ENCODE assay signal across 24 cellular contexts in genomic region chr17:36829676-36830075, GRCh38.
A peak's percentile ranks its signal among the peaks of the same experiment; 100 is the strongest.
DNase-seq lines count a peak whose midpoint lies in the region; ATAC-seq and TF ChIP-seq lines count a peak whose summit lies in the region.
"Had no signal": no experiment of that assay in that cellular context is flagged by ENCODE, and none has a peak within 500 bp of the region (broad histone marks: within the 10 kb centered on the region; RNA-seq: fewer than 3 reads in every experiment).

No MANE protein-coding gene starts in this region.

- H3K9me1 ChIP-seq in IMR-90 (ENCODE audit: insufficient read depth, low read length), result no peaks in the 10 kb centered on the region

- H3K18ac ChIP-seq in IMR-90 (ENCODE audit: low read depth, low read length), result no peak overlapping the region

- H3K56ac ChIP-seq in IMR-90 (ENCODE audit: extremely low read depth, insufficient read depth, low read length), result no peak overlapping the region

- no peak for ATAC-seq in IMR-90 (ENCODE audit: low read depth)
- ATAC-seq in HG02588 (IDR thresholded peaks at IDR 0.05; ENCODE audit: unreplicated experiment), result no peak
- ATAC-seq: A549 had no signal

- BruUV-seq in IMR-90 (replicated peaks; lab: Mats Ljungman, UMichigan), result no TSS peak

- no peak overlapping the region for H2AK5ac ChIP-seq in IMR-90 (ENCODE audit: low read depth, low read length)

- H3K4me1 ChIP-seq in IMR-90 (ENCODE audit: control insufficient read depth, insufficient read depth, low read length) (no peaks in the 10 kb centered on the region), adrenal gland (replicated peaks in 1 of 2) (no peaks in the 10 kb centered on the region)
- H3K4me1 ChIP-seq: A549; BE2C; BLaER1 treated with 17β-estradiol and CSF1 and Interleukin-3, amounts not matched to agents 10 nM and 100 nM had no signal

- TF ChIP-seq CTCF in IMR-90 (conservative IDR thresholded peaks at IDR 0.05; ENCODE audit: low read depth, low read length) (no peak), epithelial cell of proximal tubule (conservative IDR thresholded peaks at IDR 0.05; ENCODE audit: low read depth, low read length) (no peak), adrenal gland (IDR thresholded peaks at IDR 0.05) (no peak), chondrocyte (IDR thresholded peaks at IDR 0.05) (no peak)

- intact Hi-C loops in IMR-90 (cut with micrococcal nuclease), result no loop called here
- intact Hi-C loops in adrenal gland (cut with DNase I), result no loop called here

- no peak overlapping the region for H4K8ac ChIP-seq in IMR-90 (ENCODE audit: low read depth in 2 of 2, low read length in 2 of 2)

- H3K27ac ChIP-seq in IMR-90 (ENCODE audit: insufficient read depth, low read length) (no peak overlapping the region), adrenal gland (no peak overlapping the region)
- H3K27ac ChIP-seq: A549; BLaER1 treated with 17β-estradiol and CSF1 and Interleukin-3, amounts not matched to agents 10 nM and 100 nM had no signal

- H3K4me1 Mint-ChIP-seq in chondrocyte (ENCODE audit: low read depth), result no peaks in the 10 kb centered on the region
- H3K4me1 Mint-ChIP-seq: CD14-positive monocyte; CD8-positive, alpha-beta memory T cell had no signal

- H3K14ac ChIP-seq in IMR-90 (replicated peaks; ENCODE audit: low read depth, low read length), result no peak overlapping the region

- H3K79me1 ChIP-seq in IMR-90 (ENCODE audit: low read depth in 1 of 2, low read length in 2 of 2), result no peaks in the 10 kb centered on the region

- no peak for TF ChIP-seq RAD21 in IMR-90 (IDR thresholded peaks at IDR 0.05; ENCODE audit: low read length)

- H3K27me3 Mint-ChIP-seq in chondrocyte (ENCODE audit: low read depth), result peaks cover 30% of the 10 kb centered on the region

- CTCF ChIA-PET in IMR-90 (lab: Yijun Ruan, JAX), result no interaction called here

- in situ Hi-C loops in Caki2 (cut with HindIII; ENCODE audit: low pct_unique_long_range_greater_than_20kb, low sequenced_read_pairs) (no loop called here), IMR-90 (cut with MboI; ENCODE audit: low sequenced_read_pairs) (no loop called here)

- WGBS in IMR-90 (ENCODE audit: extremely low coverage in 2 of 2, insufficient read length in 1 of 2), 2 experiments, result no CpG with 5 or more reads among the region's 5 CpGs
- WGBS in adrenal gland, 4 donors, result 71 to 82% (median 79%) methylated on average over 5 of the region's 5 CpGs

- H2AFZ ChIP-seq in IMR-90 (replicated peaks; ENCODE audit: low read length, poor library complexity), result no peak overlapping the region

- TF ChIP-seq POLR2A in IMR-90 (IDR thresholded peaks at IDR 0.05; ENCODE audit: low read depth, low read length), result no peak
- no peak for TF ChIP-seq POLR2A in adrenal gland (IDR thresholded peaks at IDR 0.05)

- DNase-seq in Caki2 (ENCODE audit: low read depth) (peak; percentile 28), IMR-90 (no peak), epithelial cell of proximal tubule (ENCODE audit: low read depth) (peak; percentile 77), mucosa of gallbladder (ENCODE audit: low spot score) (peak; percentile 27), adrenal gland (no peak), chondrocyte (ENCODE audit: low spot score) (no peak), SKM-1 treated with dmso at 0.1 percent for 144 hours (lab: John Stamatoyannopoulos, UW; ENCODE audit: unreplicated experiment) (no peak)
- DNase-seq: 8988T; ACHN; AML-193; BE2C; Calu3; CD4-positive, alpha-beta T cell; CD8-positive, alpha-beta memory T cell; DMS53; DMS79 treated with DMSO at 0.1 percent for 48 hours; GF-D8; GOT3; H7; HCEC 1CT had no signal

- H2AK9ac ChIP-seq in IMR-90 (replicated peaks; ENCODE audit: low read depth, low read length, poor library complexity), result peak overlapping the region; percentile 10

- POLR2A ChIA-PET in IMR-90 (lab: Charles Lee; ENCODE audit: unreplicated experiment), result no interaction called here

- no peak overlapping the region for H4K5ac ChIP-seq in IMR-90 (ENCODE audit: low read depth, low read length)

- no peak overlapping the region for H3K4me2 ChIP-seq in IMR-90 (ENCODE audit: low read depth, low read length)
- H3K4me2 ChIP-seq: A549; BLaER1 treated with 17β-estradiol and CSF1 and Interleukin-3, amounts not matched to agents 10 nM and 100 nM had no signal

- no peak overlapping the region for H2BK20ac ChIP-seq in IMR-90 (ENCODE audit: low read depth, low read length)

- H4K91ac ChIP-seq in IMR-90 (ENCODE audit: insufficient read depth, low read depth, low read length), result no peak overlapping the region

- H3K23ac ChIP-seq in IMR-90 (ENCODE audit: low read depth, low read length), result no peak overlapping the region

- dilution Hi-C loops in IMR-90 (cut with HindIII; ENCODE audit: low sequenced_read_pairs, unreplicated experiment), result no loop called here

- no peak overlapping the region for H3K4me3 ChIP-seq in IMR-90 (ENCODE audit: insufficient read depth, low read depth, low read length)
- H3K4me3 ChIP-seq in epithelial cell of proximal tubule (ENCODE audit: low read depth, low read length), result no peak overlapping the region
- no peak overlapping the region for H3K4me3 ChIP-seq in adrenal gland
- H3K4me3 ChIP-seq: A549; BLaER1 treated with 17β-estradiol and CSF1 and Interleukin-3, amounts not matched to agents 10 nM and 100 nM had no signal

- H3K9me3 ChIP-seq in IMR-90 (ENCODE audit: control insufficient read depth, insufficient read depth, low read length), result no peaks in the 10 kb centered on the region
- no peaks in the 10 kb centered on the region for H3K9me3 ChIP-seq in adrenal gland (replicated peaks in 1 of 3)
- H3K9me3 ChIP-seq: A549; BE2C; BLaER1 treated with 17β-estradiol and CSF1 and Interleukin-3, amounts not matched to agents 10 nM and 100 nM had no signal

- no peaks in the 10 kb centered on the region for H4K20me1 ChIP-seq in IMR-90 (ENCODE audit: insufficient read depth, low read length)
- H4K20me1 ChIP-seq: BLaER1 treated with 17β-estradiol and CSF1 and Interleukin-3, amounts not matched to agents 10 nM and 100 nM had no signal

- no peaks in the 10 kb centered on the region for H3K9me3 Mint-ChIP-seq in chondrocyte (ENCODE audit: low read depth)
- H3K9me3 Mint-ChIP-seq: CD4-positive, alpha-beta T cell; CD8-positive, alpha-beta memory T cell had no signal

- H3K27me3 ChIP-seq in IMR-90 (ENCODE audit: control insufficient read depth, insufficient read depth, low read length) (peaks cover 13% of the 10 kb centered on the region), adrenal gland (peaks cover 16% of the 10 kb centered on the region)
- H3K27me3 ChIP-seq: BE2C; BLaER1 treated with 17β-estradiol and CSF1 and Interleukin-3, amounts not matched to agents 10 nM and 100 nM had no signal

- H3K36me3 Mint-ChIP-seq in chondrocyte (ENCODE audit: low read depth), result no peaks in the 10 kb centered on the region
- H3K36me3 Mint-ChIP-seq: CD14-positive monocyte; CD8-positive, alpha-beta memory T cell had no signal

- no peak overlapping the region for H2BK120ac ChIP-seq in IMR-90 (ENCODE audit: low read depth, low read length)

- no peak overlapping the region for H2BK15ac ChIP-seq in IMR-90 (ENCODE audit: low read depth, low read length)

- no peak overlapping the region for H3K4me3 Mint-ChIP-seq in chondrocyte (ENCODE audit: unreplicated experiment)
- H3K4me3 Mint-ChIP-seq: CD14-positive monocyte; CD4-positive, alpha-beta T cell; CD8-positive, alpha-beta memory T cell had no signal

- H3K36me3 ChIP-seq in IMR-90 (ENCODE audit: control insufficient read depth, insufficient read depth, low read length) (no peaks in the 10 kb centered on the region), adrenal gland (replicated peaks in 1 of 2) (no peaks in the 10 kb centered on the region)
- H3K36me3 ChIP-seq: BE2C; BLaER1 treated with 17β-estradiol and CSF1 and Interleukin-3, amounts not matched to agents 10 nM and 100 nM had no signal

- H2BK5ac ChIP-seq in IMR-90 (ENCODE audit: low read depth, low read length, poor library complexity, severe bottlenecking), result no peak overlapping the region

- H3K9ac ChIP-seq in IMR-90 (ENCODE audit: low read depth, low read length), result no peak overlapping the region
- H3K9ac ChIP-seq: BLaER1 treated with 17β-estradiol and CSF1 and Interleukin-3, amounts not matched to agents 10 nM and 100 nM had no signal

- H3K4ac ChIP-seq in IMR-90 (ENCODE audit: low read depth, low read length), result no peak overlapping the region

- no peak overlapping the region for H3K27ac Mint-ChIP-seq in chondrocyte (ENCODE audit: unreplicated experiment)
- H3K27ac Mint-ChIP-seq: CD14-positive monocyte; CD4-positive, alpha-beta T cell; CD8-positive, alpha-beta memory T cell had no signal

TF ChIP-seq in IMR-90, 13 proteins besides CTCF, POLR2A, EP300 and RAD21:
- TF ChIP-seq MXI1 (IDR thresholded peaks at IDR 0.05; ENCODE audit: borderline replicate concordance, low read depth, low read length) (no peak), RFX5 (IDR thresholded peaks at IDR 0.05; ENCODE audit: low read depth, low read length) (no peak), ELK1 (IDR thresholded peaks at IDR 0.05; ENCODE audit: borderline replicate concordance, low read depth, low read length) (no peak), FOS (IDR thresholded peaks at IDR 0.05; ENCODE audit: low read depth, low read length) (no peak), RCOR1 (IDR thresholded peaks at IDR 0.05; ENCODE audit: insufficient replicate concordance, low read length) (no peak), NFE2L2 (IDR thresholded peaks at IDR 0.05; ENCODE audit: low read depth, low read length) (no peak)
- TF ChIP-seq, protein P1, sequence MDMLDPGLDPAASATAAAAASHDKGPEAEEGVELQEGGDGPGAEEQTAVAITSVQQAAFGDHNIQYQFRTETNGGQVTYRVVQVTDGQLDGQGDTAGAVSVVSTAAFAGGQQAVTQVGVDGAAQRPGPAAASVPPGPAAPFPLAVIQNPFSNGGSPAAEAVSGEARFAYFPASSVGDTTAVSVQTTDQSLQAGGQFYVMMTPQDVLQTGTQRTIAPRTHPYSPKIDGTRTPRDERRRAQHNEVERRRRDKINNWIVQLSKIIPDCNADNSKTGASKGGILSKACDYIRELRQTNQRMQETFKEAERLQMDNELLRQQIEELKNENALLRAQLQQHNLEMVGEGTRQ (IDR thresholded peaks at IDR 0.05; ENCODE audit: low read depth, low read length), result no peak

Comparison
In these comparisons a context has a peak if more than half of its experiments do, and no peak if none do; other contexts are left out.
1. DNase-seq: peak in Caki2 (single experiment), epithelial cell of proximal tubule (single experiment) and mucosa of gallbladder (single experiment); none in IMR-90 (single experiment), adrenal gland (0 of 7), chondrocyte (single experiment) and SKM-1 treated with dmso at 0.1 percent for 144 hours (single experiment).